11 cellular contexts compared by ENCODE assay signal in the genomic region with DNA sequence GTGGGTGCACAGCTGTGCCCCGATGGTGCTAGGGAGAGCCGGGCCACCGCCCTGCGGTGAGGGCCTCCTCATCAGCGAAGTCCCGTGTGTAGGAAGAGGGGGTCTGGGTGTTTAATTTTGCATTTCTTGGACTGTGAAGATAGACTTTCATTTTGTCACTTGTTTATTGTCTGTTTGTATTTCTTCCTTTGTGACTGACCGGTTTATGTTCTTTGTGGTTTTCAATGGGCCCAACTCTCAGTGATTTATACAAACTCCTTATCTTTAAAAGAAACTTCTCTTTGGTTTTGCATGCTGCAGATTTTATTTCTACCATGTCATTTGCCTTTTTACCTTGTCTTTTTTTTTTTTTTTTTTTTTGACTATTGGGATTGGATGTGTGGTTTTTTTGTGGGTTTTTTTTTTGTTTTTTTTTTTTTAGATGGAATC.
A peak's percentile ranks its signal among the peaks of the same experiment; 100 is the strongest.
DNase-seq lines count a peak whose midpoint lies in the region; ATAC-seq and TF ChIP-seq lines count a peak whose summit lies in the region.
"Had no signal": no experiment of that assay in that cellular context is flagged by ENCODE, and none has a peak within 500 bp of the region (broad histone marks: within the 10 kb centered on the region; RNA-seq: fewer than 3 reads in every experiment).

No MANE protein-coding gene starts in this region.

- H3K4me1 Mint-ChIP-seq in neural crest cell = peaks cover 21% of the 10 kb centered on the region

- H3K4me1 ChIP-seq in esophagus muscularis mucosa = peaks cover 18 to 61% (median 45%) of the 10 kb centered on the region in 4 donors

- DNase-seq in Right ventricle myocardium inferior (ENCODE audit: missing footprints) (peak; percentile 25), left cardiac atrium (no peak), esophagus muscularis mucosa (ENCODE audit: extremely low spot score) (no peak), neural crest cell (ENCODE audit: low read depth, low spot score) (no peak), NCI-H187 treated with DMSO at 0.1 percent for 48 hours (lab: John Stamatoyannopoulos, UW) (no peak), SKM-1 treated with dmso at 0.1 percent for 144 hours (lab: John Stamatoyannopoulos, UW; ENCODE audit: unreplicated experiment) (no peak)
- DNase-seq: AML-193 had no signal

- peak overlapping the region; percentile 50 for H3K4me3 Mint-ChIP-seq in neural crest cell
- H3K4me3 Mint-ChIP-seq: dendritic cell treated with granulocyte-macrophage colony-stimulating factor and Interleukin-4, amounts not matched to agents 40 ng/mL and 50 ng/mL, for 4 days had no signal

- no peaks in the 10 kb centered on the region for H3K9me3 ChIP-seq in esophagus muscularis mucosa
- H3K9me3 ChIP-seq: ovary had no signal

- no peak for ATAC-seq in Right ventricle myocardium inferior
- ATAC-seq in left cardiac atrium = no peak
- no peak for ATAC-seq in GM21737 (IDR thresholded peaks at IDR 0.05; ENCODE audit: unreplicated experiment)
- no peak for ATAC-seq in HG03280 (IDR thresholded peaks at IDR 0.05; ENCODE audit: unreplicated experiment)

- no peak overlapping the region for H3K4me3 ChIP-seq in esophagus muscularis mucosa
- H3K4me3 ChIP-seq: ovary had no signal

- H3K36me3 ChIP-seq in esophagus muscularis mucosa = peaks cover 0 to 29% (median 12%) of the 10 kb centered on the region in 4 donors
- H3K36me3 ChIP-seq: ovary had no signal

- WGBS in esophagus muscularis mucosa = 93% methylated on average over 7 of the region's 7 CpGs

- peaks cover 32% of the 10 kb centered on the region for H3K27me3 Mint-ChIP-seq in neural crest cell (ENCODE audit: low read depth)

- H3K9me3 Mint-ChIP-seq in neural crest cell = no peaks in the 10 kb centered on the region
- H3K9me3 Mint-ChIP-seq: dendritic cell treated with granulocyte-macrophage colony-stimulating factor and Interleukin-4, amounts not matched to agents 40 ng/mL and 50 ng/mL, for 4 days had no signal

- TF ChIP-seq POLR2A in esophagus muscularis mucosa (IDR thresholded peaks at IDR 0.05; ENCODE audit: low read depth) = no peak

- peak overlapping the region; percentile 15 for H3K27ac Mint-ChIP-seq in neural crest cell (ENCODE audit: unreplicated experiment)
- H3K27ac Mint-ChIP-seq: dendritic cell treated with granulocyte-macrophage colony-stimulating factor and Interleukin-4, amounts not matched to agents 40 ng/mL and 50 ng/mL, for 4 days had no signal

- no peak for TF ChIP-seq EP300 in esophagus muscularis mucosa (IDR thresholded peaks at IDR 0.05)

- peaks cover 3% of the 10 kb centered on the region for H3K36me3 Mint-ChIP-seq in neural crest cell (ENCODE audit: low read depth)

- peak overlapping the region; percentile 73 to 88 (median 82) for H3K27ac ChIP-seq in esophagus muscularis mucosa (replicated peaks in 1 of 4)

- intact Hi-C loops in Right ventricle myocardium inferior (cut with DNase I) = no loop called here
- intact Hi-C loops in left cardiac atrium (cut with DNase I) = no loop called here
- intact Hi-C loops in esophagus muscularis mucosa (cut with DNase I) = loop anchor here (5.0 kb wide), 1 partner anchor 352 kb away; no protein-coding TSS in a partner anchor

- TF ChIP-seq CTCF in esophagus muscularis mucosa (IDR thresholded peaks at IDR 0.05) = no peak
- TF ChIP-seq CTCF in neural crest cell (conservative IDR thresholded peaks at IDR 0.05) = no peak

- no peaks in the 10 kb centered on the region for H3K27me3 ChIP-seq in esophagus muscularis mucosa
- H3K27me3 ChIP-seq: ovary had no signal
